Comparison of ENCODE assay signal across 2 cellular contexts in the genomic region with DNA sequence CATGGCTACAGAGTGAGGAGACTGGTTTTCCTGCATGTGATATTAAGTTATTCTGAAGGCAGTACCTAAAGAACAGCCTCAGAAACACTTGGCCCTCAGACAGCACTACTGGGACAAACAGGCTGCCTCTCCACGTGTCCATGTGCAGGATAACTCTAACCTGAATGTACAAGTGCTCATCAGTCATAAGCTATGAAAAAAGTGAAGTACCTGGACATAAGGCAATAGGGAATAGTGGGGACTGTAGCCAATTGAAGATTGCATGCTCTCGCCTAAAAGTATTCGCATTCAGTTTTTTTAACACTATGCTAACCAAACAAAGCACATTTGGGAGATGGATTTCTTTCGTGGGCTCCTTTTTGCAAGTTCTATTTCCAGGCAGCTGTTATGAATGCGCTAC.
TF ChIP-seq lines count a peak whose summit lies in the region.

No MANE protein-coding gene starts in this region.

TF ChIP-seq in GM23338, 12 proteins besides CTCF, POLR2A, EP300 and RAD21 (continued from another document):
- TF ChIP-seq, protein P1, sequence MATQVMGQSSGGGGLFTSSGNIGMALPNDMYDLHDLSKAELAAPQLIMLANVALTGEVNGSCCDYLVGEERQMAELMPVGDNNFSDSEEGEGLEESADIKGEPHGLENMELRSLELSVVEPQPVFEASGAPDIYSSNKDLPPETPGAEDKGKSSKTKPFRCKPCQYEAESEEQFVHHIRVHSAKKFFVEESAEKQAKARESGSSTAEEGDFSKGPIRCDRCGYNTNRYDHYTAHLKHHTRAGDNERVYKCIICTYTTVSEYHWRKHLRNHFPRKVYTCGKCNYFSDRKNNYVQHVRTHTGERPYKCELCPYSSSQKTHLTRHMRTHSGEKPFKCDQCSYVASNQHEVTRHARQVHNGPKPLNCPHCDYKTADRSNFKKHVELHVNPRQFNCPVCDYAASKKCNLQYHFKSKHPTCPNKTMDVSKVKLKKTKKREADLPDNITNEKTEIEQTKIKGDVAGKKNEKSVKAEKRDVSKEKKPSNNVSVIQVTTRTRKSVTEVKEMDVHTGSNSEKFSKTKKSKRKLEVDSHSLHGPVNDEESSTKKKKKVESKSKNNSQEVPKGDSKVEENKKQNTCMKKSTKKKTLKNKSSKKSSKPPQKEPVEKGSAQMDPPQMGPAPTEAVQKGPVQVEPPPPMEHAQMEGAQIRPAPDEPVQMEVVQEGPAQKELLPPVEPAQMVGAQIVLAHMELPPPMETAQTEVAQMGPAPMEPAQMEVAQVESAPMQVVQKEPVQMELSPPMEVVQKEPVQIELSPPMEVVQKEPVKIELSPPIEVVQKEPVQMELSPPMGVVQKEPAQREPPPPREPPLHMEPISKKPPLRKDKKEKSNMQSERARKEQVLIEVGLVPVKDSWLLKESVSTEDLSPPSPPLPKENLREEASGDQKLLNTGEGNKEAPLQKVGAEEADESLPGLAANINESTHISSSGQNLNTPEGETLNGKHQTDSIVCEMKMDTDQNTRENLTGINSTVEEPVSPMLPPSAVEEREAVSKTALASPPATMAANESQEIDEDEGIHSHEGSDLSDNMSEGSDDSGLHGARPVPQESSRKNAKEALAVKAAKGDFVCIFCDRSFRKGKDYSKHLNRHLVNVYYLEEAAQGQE (IDR thresholded peaks at IDR 0.05; ENCODE audit: unreplicated experiment): no peak
- TF ChIP-seq NANOG (IDR thresholded peaks at IDR 0.05; ENCODE audit: borderline replicate concordance): no peak

TF ChIP-seq in WTC11, 78 proteins besides CTCF, POLR2A, EP300 and RAD21 (continued from another document):
- TF ChIP-seq, protein P2, sequence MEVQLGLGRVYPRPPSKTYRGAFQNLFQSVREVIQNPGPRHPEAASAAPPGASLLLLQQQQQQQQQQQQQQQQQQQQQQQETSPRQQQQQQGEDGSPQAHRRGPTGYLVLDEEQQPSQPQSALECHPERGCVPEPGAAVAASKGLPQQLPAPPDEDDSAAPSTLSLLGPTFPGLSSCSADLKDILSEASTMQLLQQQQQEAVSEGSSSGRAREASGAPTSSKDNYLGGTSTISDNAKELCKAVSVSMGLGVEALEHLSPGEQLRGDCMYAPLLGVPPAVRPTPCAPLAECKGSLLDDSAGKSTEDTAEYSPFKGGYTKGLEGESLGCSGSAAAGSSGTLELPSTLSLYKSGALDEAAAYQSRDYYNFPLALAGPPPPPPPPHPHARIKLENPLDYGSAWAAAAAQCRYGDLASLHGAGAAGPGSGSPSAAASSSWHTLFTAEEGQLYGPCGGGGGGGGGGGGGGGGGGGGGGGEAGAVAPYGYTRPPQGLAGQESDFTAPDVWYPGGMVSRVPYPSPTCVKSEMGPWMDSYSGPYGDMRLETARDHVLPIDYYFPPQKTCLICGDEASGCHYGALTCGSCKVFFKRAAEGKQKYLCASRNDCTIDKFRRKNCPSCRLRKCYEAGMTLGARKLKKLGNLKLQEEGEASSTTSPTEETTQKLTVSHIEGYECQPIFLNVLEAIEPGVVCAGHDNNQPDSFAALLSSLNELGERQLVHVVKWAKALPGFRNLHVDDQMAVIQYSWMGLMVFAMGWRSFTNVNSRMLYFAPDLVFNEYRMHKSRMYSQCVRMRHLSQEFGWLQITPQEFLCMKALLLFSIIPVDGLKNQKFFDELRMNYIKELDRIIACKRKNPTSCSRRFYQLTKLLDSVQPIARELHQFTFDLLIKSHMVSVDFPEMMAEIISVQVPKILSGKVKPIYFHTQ (CRISPR knock-in tag; IDR thresholded peaks at IDR 0.05): no peak
- TF ChIP-seq PRRX2 (CRISPR knock-in tag; IDR thresholded peaks at IDR 0.05): no peak
- TF ChIP-seq, protein P3, sequence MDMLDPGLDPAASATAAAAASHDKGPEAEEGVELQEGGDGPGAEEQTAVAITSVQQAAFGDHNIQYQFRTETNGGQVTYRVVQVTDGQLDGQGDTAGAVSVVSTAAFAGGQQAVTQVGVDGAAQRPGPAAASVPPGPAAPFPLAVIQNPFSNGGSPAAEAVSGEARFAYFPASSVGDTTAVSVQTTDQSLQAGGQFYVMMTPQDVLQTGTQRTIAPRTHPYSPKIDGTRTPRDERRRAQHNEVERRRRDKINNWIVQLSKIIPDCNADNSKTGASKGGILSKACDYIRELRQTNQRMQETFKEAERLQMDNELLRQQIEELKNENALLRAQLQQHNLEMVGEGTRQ (CRISPR knock-in tag; IDR thresholded peaks at IDR 0.05): no peak
- TF ChIP-seq, protein P4, sequence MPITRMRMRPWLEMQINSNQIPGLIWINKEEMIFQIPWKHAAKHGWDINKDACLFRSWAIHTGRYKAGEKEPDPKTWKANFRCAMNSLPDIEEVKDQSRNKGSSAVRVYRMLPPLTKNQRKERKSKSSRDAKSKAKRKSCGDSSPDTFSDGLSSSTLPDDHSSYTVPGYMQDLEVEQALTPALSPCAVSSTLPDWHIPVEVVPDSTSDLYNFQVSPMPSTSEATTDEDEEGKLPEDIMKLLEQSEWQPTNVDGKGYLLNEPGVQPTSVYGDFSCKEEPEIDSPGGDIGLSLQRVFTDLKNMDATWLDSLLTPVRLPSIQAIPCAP (CRISPR knock-in tag; IDR thresholded peaks at IDR 0.05): no peak
